ENCODE assay signal across 8 cellular contexts in genomic region chr17:5281814-5282638, GRCh38. TPM values are rescaled to one million over a fixed set of nuclear protein-coding genes. Genes with fewer than 3 reads are reported as not detected.
DNase-seq lines count a peak whose midpoint lies in the region; ATAC-seq and TF ChIP-seq lines count a peak whose summit lies in the region.

RABEP1 (plus strand) TSS chr17:5282284; CDS start chr17:5282487, 203 bp downstream.

- peaks cover 7 to 36% of the 10 kb centered on the region in 2 donors for H3K4me1 ChIP-seq in left lung

- no peaks in the 10 kb centered on the region for H3K27me3 ChIP-seq in left lung

- CTCF ChIA-PET in AG04449 (lab: Yijun Ruan, JAX) = interaction anchor here (0.7 to 1.6 kb wide), 4 partner anchors 14 to 157 kb away, joined by 3 to 6 read pairs (median 4); partner anchors contain the start of gene C1QBP

- peaks cover 9% of the 10 kb centered on the region for H3K36me3 Mint-ChIP-seq in dendritic cell treated with granulocyte-macrophage colony-stimulating factor and Interleukin-4, amounts not matched to agents 40 ng/mL and 50 ng/mL, for 4 days (ENCODE audit: low read depth)

- DNase-seq in AG04449 (ENCODE audit: low read depth, low spot score) = peak; percentile 23
- DNase-seq in NCI-H69 (lab: John Stamatoyannopoulos, UW) = peak; percentile 89
- peak; percentile 91 to 94 for DNase-seq in activated CD4-positive, alpha-beta T cell treated with anti-CD3 and anti-CD28 coated beads, Interleukin-2, amount 50 U/mL, for 24 hours (ENCODE audit: low read depth in 1 of 2, low spot score in 1 of 2)
- DNase-seq in left lung = peak; percentile 94 to 97
- DNase-seq in stimulated activated CD4-positive, alpha-beta T cell treated with anti-CD3 and anti-CD28 coated beads, Interleukin-2, amount 100 ng/mL, for 4 hours (ENCODE audit: low read depth) = peak; percentile 90

- H3K4me3 ChIP-seq in AG04449 (ENCODE audit: low read depth, low read length) (peak within 1 kb of the TSS; percentile 71), left lung (peak within 1 kb of the TSS; percentile 59 to 64)

- H3K27me3 Mint-ChIP-seq in dendritic cell treated with granulocyte-macrophage colony-stimulating factor and Interleukin-4, amounts not matched to agents 40 ng/mL and 50 ng/mL, for 4 days = no peaks in the 10 kb centered on the region

- no peak for TF ChIP-seq CTCF in AG04449 (IDR thresholded peaks at IDR 0.05; ENCODE audit: insufficient read depth, low read length, missing control alignments)
- peak in 1 of 2 donors; percentile 43 for TF ChIP-seq CTCF in left lung (IDR thresholded peaks at IDR 0.05)

- no peaks in the 10 kb centered on the region for H3K9me3 ChIP-seq in left lung

- ATAC-seq in GM18909 (IDR thresholded peaks at IDR 0.05; ENCODE audit: poor library complexity, unreplicated experiment) = peak; percentile 81
- peak; percentile 74 for ATAC-seq in HG03432 (IDR thresholded peaks at IDR 0.05; ENCODE audit: unreplicated experiment)
- peak; percentile 94 for ATAC-seq in left lung

- peak within 1 kb of the TSS; percentile 82 for H3K27ac Mint-ChIP-seq in dendritic cell treated with granulocyte-macrophage colony-stimulating factor and Interleukin-4, amounts not matched to agents 40 ng/mL and 50 ng/mL, for 4 days

- intact Hi-C loops in dendritic cell treated with granulocyte-macrophage colony-stimulating factor and Interleukin-4, amounts not matched to agents 40 ng/mL and 50 ng/mL, for 4 days (cut with micrococcal nuclease) = no loop called here
- intact Hi-C loops in left lung (cut with DNase I) = no loop called here

- no peaks in the 10 kb centered on the region for H3K36me3 ChIP-seq in left lung

- H3K9me3 Mint-ChIP-seq in dendritic cell treated with granulocyte-macrophage colony-stimulating factor and Interleukin-4, amounts not matched to agents 40 ng/mL and 50 ng/mL, for 4 days = no peaks in the 10 kb centered on the region

- peak within 1 kb of the TSS; percentile 84 for H3K4me3 Mint-ChIP-seq in dendritic cell treated with granulocyte-macrophage colony-stimulating factor and Interleukin-4, amounts not matched to agents 40 ng/mL and 50 ng/mL, for 4 days

- POLR2A ChIA-PET in AG04449 (lab: Yijun Ruan, JAX) = interaction anchor here (0.7 kb wide), 1 partner anchor 11 kb away, joined by 4 read pairs; no protein-coding TSS in a partner anchor

- peak within 1 kb of the TSS; percentile 86 to 89 for H3K27ac ChIP-seq in left lung

- H3K4me1 Mint-ChIP-seq in dendritic cell treated with granulocyte-macrophage colony-stimulating factor and Interleukin-4, amounts not matched to agents 40 ng/mL and 50 ng/mL, for 4 days (ENCODE audit: low read depth) = peaks cover 15% of the 10 kb centered on the region

RNA-seq across cellular contexts. Expression of gene RABEP1, which starts in this region (rescaled TPM):
- total RNA-seq in left lung = 10 to 100 TPM; 37.0 to 44.2 TPM

Comparison
In these comparisons a context has a peak if more than half of its experiments do, and no peak if none do; other contexts are left out.
1. Peak in every context shown above with its lines: DNase-seq, ATAC-seq, H3K4me3 ChIP-seq and H3K27ac ChIP-seq.
2. DNase-seq: peak in every context shown above with its lines; median percentile 96 in left lung; 92 in activated CD4-positive, alpha-beta T cell treated with anti-CD3 and anti-CD28 coated beads, Interleukin-2, amount 50 U/mL, for 24 hours; 90 in stimulated activated CD4-positive, alpha-beta T cell treated with anti-CD3 and anti-CD28 coated beads, Interleukin-2, amount 100 ng/mL, for 4 hours; 89 in NCI-H69; 23 in AG04449.